Comparison of ENCODE assay signal across 1 cellular context in the genomic region with DNA sequence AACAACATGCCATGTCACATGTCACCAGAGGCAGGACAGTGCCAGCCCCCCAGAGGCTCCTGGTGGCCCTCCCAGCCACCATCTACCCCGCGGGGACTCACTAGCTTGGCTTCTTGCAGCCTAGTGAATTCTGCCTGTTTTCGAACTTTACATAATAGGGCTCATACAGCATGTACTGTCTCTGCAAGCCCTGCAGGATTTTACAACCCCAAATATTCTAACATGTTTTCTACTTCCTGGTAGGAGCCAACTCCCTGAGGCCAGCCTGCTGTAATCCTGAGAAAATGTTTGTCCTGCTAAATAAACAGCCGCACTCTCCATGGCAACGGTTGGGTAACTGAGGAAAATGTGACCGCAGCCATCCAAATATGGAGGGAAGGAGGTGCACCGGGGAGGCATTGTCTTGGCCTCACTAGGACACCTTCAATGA.
TF ChIP-seq lines count a peak whose summit lies in the region.

No MANE protein-coding gene starts in this region.

TF ChIP-seq in HepG2, 621 proteins besides CTCF, POLR2A, EP300 and RAD21 (continued from another document and continues in another):
- TF ChIP-seq RFXAP (CRISPR knock-in tag; IDR thresholded peaks at IDR 0.05; ENCODE audit: borderline replicate concordance), result 0 out of 2 replicates have a peak, but pooled peaks have one; percentile 59
- no peak for TF ChIP-seq ZNF879 (CRISPR knock-in tag; IDR thresholded peaks at IDR 0.05)
- TF ChIP-seq TMF1 (CRISPR knock-in tag; IDR thresholded peaks at IDR 0.05; ENCODE audit: low read depth), result no peak
- TF ChIP-seq, protein P1, sequence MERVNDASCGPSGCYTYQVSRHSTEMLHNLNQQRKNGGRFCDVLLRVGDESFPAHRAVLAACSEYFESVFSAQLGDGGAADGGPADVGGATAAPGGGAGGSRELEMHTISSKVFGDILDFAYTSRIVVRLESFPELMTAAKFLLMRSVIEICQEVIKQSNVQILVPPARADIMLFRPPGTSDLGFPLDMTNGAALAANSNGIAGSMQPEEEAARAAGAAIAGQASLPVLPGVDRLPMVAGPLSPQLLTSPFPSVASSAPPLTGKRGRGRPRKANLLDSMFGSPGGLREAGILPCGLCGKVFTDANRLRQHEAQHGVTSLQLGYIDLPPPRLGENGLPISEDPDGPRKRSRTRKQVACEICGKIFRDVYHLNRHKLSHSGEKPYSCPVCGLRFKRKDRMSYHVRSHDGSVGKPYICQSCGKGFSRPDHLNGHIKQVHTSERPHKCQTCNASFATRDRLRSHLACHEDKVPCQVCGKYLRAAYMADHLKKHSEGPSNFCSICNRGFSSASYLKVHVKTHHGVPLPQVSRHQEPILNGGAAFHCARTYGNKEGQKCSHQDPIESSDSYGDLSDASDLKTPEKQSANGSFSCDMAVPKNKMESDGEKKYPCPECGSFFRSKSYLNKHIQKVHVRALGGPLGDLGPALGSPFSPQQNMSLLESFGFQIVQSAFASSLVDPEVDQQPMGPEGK (CRISPR knock-in tag; IDR thresholded peaks at IDR 0.05), result 0 out of 2 replicates have a peak, but pooled peaks have one; percentile 26
- peak; percentile 100 for TF ChIP-seq SAP130 (CRISPR knock-in tag; IDR thresholded peaks at IDR 0.05; ENCODE audit: low read depth)
- no peak for TF ChIP-seq ZNF674 (CRISPR knock-in tag; IDR thresholded peaks at IDR 0.05; ENCODE audit: low read depth)
- TF ChIP-seq PHF21A (CRISPR knock-in tag; IDR thresholded peaks at IDR 0.05), result no peak; the same call in 1 of the 2 replicates
- TF ChIP-seq ZBTB7B (CRISPR knock-in tag; IDR thresholded peaks at IDR 0.05), result no peak
- TF ChIP-seq, protein P2, sequence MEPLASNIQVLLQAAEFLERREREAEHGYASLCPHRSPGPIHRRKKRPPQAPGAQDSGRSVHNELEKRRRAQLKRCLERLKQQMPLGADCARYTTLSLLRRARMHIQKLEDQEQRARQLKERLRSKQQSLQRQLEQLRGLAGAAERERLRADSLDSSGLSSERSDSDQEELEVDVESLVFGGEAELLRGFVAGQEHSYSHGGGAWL (CRISPR knock-in tag; IDR thresholded peaks at IDR 0.05), result no peak
- no peak for TF ChIP-seq SMARCE1 (IDR thresholded peaks at IDR 0.05; ENCODE audit: borderline replicate concordance)
- no peak for TF ChIP-seq ZNF34 (CRISPR knock-in tag; IDR thresholded peaks at IDR 0.05; ENCODE audit: borderline replicate concordance)
- peak; percentile 27; the same call in 1 of the 2 replicates for TF ChIP-seq YEATS4 (CRISPR knock-in tag; IDR thresholded peaks at IDR 0.05; ENCODE audit: borderline replicate concordance)
- TF ChIP-seq LCORL (IDR thresholded peaks at IDR 0.05), result no peak; the same call in none of the 2 replicates
- peak; percentile 69 for TF ChIP-seq LCORL (CRISPR knock-in tag; IDR thresholded peaks at IDR 0.05)
- TF ChIP-seq ZNF556 (CRISPR knock-in tag; IDR thresholded peaks at IDR 0.05; ENCODE audit: borderline replicate concordance), result no peak; the same call in 1 of the 2 replicates
- TF ChIP-seq ZNF75D (CRISPR knock-in tag; IDR thresholded peaks at IDR 0.05; ENCODE audit: borderline replicate concordance), result no peak
- peak; percentile 100 for TF ChIP-seq ELF3 (CRISPR knock-in tag; IDR thresholded peaks at IDR 0.05)
- no peak for TF ChIP-seq DNMT3B (CRISPR knock-in tag; conservative IDR thresholded peaks at IDR 0.05)
- no peak for TF ChIP-seq SRY (CRISPR knock-in tag; IDR thresholded peaks at IDR 0.05)
- TF ChIP-seq TAF15 (IDR thresholded peaks at IDR 0.05; ENCODE audit: low read depth, low read length, poor library complexity, severe bottlenecking), result no peak
- TF ChIP-seq ZNF720 (CRISPR knock-in tag; IDR thresholded peaks at IDR 0.05), result no peak
- TF ChIP-seq PTBP1 (IDR thresholded peaks at IDR 0.05; ENCODE audit: low read depth, low read length, poor library complexity, severe bottlenecking), result no peak
- peak; percentile 98 for TF ChIP-seq SIN3A (IDR thresholded peaks at IDR 0.05; ENCODE audit: borderline replicate concordance, low read depth, low read length)
- no peak for TF ChIP-seq GTF2F1 (IDR thresholded peaks at IDR 0.05; ENCODE audit: low read length)
- TF ChIP-seq, protein P3, sequence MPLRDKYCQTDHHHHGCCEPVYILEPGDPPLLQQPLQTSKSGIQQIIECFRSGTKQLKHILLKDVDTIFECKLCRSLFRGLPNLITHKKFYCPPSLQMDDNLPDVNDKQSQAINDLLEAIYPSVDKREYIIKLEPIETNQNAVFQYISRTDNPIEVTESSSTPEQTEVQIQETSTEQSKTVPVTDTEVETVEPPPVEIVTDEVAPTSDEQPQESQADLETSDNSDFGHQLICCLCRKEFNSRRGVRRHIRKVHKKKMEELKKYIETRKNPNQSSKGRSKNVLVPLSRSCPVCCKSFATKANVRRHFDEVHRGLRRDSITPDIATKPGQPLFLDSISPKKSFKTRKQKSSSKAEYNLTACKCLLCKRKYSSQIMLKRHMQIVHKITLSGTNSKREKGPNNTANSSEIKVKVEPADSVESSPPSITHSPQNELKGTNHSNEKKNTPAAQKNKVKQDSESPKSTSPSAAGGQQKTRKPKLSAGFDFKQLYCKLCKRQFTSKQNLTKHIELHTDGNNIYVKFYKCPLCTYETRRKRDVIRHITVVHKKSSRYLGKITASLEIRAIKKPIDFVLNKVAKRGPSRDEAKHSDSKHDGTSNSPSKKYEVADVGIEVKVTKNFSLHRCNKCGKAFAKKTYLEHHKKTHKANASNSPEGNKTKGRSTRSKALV (CRISPR knock-in tag; IDR thresholded peaks at IDR 0.05), result 0 out of 2 replicates have a peak, but pooled peaks have one; percentile 45
- TF ChIP-seq MAFF (IDR thresholded peaks at IDR 0.05; ENCODE audit: low read depth, low read length), result peak; percentile 42
- no peak for TF ChIP-seq HNRNPK (IDR thresholded peaks at IDR 0.05; ENCODE audit: low read depth, low read length, poor library complexity, severe bottlenecking)
- TF ChIP-seq SALL2 (CRISPR knock-in tag; IDR thresholded peaks at IDR 0.05), result no peak
- TF ChIP-seq, protein P4, sequence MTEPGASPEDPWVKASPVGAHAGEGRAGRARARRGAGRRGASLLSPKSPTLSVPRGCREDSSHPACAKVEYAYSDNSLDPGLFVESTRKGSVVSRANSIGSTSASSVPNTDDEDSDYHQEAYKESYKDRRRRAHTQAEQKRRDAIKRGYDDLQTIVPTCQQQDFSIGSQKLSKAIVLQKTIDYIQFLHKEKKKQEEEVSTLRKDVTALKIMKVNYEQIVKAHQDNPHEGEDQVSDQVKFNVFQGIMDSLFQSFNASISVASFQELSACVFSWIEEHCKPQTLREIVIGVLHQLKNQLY (CRISPR knock-in tag; IDR thresholded peaks at IDR 0.05), result peak; percentile 38; the same call in 1 of the 2 replicates
- peak; percentile 82 for TF ChIP-seq TEAD3 (CRISPR knock-in tag; optimal IDR thresholded peaks at IDR 0.05; ENCODE audit: borderline replicate concordance)
- TF ChIP-seq KDM4B (CRISPR knock-in tag; IDR thresholded peaks at IDR 0.05), result no peak
- no peak for TF ChIP-seq MBNL3 (CRISPR knock-in tag; conservative IDR thresholded peaks at IDR 0.05)
- TF ChIP-seq, protein P5, sequence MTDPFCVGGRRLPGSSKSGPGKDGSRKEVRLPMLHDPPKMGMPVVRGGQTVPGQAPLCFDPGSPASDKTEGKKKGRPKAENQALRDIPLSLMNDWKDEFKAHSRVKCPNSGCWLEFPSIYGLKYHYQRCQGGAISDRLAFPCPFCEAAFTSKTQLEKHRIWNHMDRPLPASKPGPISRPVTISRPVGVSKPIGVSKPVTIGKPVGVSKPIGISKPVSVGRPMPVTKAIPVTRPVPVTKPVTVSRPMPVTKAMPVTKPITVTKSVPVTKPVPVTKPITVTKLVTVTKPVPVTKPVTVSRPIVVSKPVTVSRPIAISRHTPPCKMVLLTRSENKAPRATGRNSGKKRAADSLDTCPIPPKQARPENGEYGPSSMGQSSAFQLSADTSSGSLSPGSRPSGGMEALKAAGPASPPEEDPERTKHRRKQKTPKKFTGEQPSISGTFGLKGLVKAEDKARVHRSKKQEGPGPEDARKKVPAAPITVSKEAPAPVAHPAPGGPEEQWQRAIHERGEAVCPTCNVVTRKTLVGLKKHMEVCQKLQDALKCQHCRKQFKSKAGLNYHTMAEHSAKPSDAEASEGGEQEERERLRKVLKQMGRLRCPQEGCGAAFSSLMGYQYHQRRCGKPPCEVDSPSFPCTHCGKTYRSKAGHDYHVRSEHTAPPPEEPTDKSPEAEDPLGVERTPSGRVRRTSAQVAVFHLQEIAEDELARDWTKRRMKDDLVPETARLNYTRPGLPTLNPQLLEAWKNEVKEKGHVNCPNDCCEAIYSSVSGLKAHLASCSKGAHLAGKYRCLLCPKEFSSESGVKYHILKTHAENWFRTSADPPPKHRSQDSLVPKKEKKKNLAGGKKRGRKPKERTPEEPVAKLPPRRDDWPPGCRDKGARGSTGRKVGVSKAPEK (CRISPR knock-in tag; IDR thresholded peaks at IDR 0.05; ENCODE audit: borderline replicate concordance), result no peak
- TF ChIP-seq, protein P6, sequence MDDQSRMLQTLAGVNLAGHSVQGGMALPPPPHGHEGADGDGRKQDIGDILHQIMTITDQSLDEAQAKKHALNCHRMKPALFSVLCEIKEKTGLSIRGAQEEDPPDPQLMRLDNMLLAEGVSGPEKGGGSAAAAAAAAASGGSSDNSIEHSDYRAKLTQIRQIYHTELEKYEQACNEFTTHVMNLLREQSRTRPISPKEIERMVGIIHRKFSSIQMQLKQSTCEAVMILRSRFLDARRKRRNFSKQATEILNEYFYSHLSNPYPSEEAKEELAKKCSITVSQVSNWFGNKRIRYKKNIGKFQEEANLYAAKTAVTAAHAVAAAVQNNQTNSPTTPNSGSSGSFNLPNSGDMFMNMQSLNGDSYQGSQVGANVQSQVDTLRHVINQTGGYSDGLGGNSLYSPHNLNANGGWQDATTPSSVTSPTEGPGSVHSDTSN (CRISPR knock-in tag; IDR thresholded peaks at IDR 0.05; ENCODE audit: borderline replicate concordance), result no peak
- TF ChIP-seq, protein P7, sequence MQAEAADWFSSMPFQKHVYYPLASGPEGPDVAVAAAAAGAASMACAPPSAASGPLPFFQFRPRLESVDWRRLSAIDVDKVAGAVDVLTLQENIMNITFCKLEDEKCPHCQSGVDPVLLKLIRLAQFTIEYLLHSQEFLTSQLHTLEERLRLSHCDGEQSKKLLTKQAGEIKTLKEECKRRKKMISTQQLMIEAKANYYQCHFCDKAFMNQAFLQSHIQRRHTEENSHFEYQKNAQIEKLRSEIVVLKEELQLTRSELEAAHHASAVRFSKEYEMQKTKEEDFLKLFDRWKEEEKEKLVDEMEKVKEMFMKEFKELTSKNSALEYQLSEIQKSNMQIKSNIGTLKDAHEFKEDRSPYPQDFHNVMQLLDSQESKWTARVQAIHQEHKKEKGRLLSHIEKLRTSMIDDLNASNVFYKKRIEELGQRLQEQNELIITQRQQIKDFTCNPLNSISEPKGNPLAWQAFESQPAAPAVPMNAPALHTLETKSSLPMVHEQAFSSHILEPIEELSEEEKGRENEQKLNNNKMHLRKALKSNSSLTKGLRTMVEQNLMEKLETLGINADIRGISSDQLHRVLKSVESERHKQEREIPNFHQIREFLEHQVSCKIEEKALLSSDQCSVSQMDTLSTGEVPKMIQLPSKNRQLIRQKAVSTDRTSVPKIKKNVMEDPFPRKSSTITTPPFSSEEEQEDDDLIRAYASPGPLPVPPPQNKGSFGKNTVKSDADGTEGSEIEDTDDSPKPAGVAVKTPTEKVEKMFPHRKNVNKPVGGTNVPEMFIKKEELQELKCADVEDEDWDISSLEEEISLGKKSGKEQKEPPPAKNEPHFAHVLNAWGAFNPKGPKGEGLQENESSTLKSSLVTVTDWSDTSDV (CRISPR knock-in tag; IDR thresholded peaks at IDR 0.05), result no peak
- TF ChIP-seq CEBPB (IDR thresholded peaks at IDR 0.05; ENCODE audit: borderline replicate concordance, low read depth, low read length), result peak; percentile 95
- TF ChIP-seq, protein P8, sequence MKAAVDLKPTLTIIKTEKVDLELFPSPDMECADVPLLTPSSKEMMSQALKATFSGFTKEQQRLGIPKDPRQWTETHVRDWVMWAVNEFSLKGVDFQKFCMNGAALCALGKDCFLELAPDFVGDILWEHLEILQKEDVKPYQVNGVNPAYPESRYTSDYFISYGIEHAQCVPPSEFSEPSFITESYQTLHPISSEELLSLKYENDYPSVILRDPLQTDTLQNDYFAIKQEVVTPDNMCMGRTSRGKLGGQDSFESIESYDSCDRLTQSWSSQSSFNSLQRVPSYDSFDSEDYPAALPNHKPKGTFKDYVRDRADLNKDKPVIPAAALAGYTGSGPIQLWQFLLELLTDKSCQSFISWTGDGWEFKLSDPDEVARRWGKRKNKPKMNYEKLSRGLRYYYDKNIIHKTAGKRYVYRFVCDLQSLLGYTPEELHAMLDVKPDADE (CRISPR knock-in tag; IDR thresholded peaks at IDR 0.05), result no peak
- 0 out of 2 replicates have a peak, but pooled peaks have one; percentile 67 for TF ChIP-seq ZNF614 (CRISPR knock-in tag; IDR thresholded peaks at IDR 0.05; ENCODE audit: borderline replicate concordance)
- TF ChIP-seq ZFP90 (CRISPR knock-in tag; IDR thresholded peaks at IDR 0.05; ENCODE audit: borderline replicate concordance), result peak; percentile 63; the same call in 1 of the 2 replicates
- TF ChIP-seq AKAP8 (CRISPR knock-in tag; IDR thresholded peaks at IDR 0.05), result no peak
- no peak for TF ChIP-seq ZNF253 (CRISPR knock-in tag; IDR thresholded peaks at IDR 0.05; ENCODE audit: borderline replicate concordance)
- TF ChIP-seq KLF16 (CRISPR knock-in tag; IDR thresholded peaks at IDR 0.05), result peak in 1 of 2 experiments; percentile 77; a peak in 2 of 4 replicates
- TF ChIP-seq, protein P9, sequence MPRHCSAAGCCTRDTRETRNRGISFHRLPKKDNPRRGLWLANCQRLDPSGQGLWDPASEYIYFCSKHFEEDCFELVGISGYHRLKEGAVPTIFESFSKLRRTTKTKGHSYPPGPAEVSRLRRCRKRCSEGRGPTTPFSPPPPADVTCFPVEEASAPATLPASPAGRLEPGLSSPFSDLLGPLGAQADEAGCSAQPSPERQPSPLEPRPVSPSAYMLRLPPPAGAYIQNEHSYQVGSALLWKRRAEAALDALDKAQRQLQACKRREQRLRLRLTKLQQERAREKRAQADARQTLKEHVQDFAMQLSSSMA (CRISPR knock-in tag; IDR thresholded peaks at IDR 0.05), result no peak
- TF ChIP-seq GZF1 (CRISPR knock-in tag; IDR thresholded peaks at IDR 0.05), result no peak
- TF ChIP-seq, protein P10, sequence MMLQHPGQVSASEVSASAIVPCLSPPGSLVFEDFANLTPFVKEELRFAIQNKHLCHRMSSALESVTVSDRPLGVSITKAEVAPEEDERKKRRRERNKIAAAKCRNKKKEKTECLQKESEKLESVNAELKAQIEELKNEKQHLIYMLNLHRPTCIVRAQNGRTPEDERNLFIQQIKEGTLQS (CRISPR knock-in tag; IDR thresholded peaks at IDR 0.05), result no peak; the same call in 1 of the 2 replicates
- TF ChIP-seq SOX5 (CRISPR knock-in tag; IDR thresholded peaks at IDR 0.05; ENCODE audit: borderline replicate concordance), result peak; percentile 91
- TF ChIP-seq ETV6 (CRISPR knock-in tag; conservative IDR thresholded peaks at IDR 0.05), result no peak
- TF ChIP-seq, protein P11, sequence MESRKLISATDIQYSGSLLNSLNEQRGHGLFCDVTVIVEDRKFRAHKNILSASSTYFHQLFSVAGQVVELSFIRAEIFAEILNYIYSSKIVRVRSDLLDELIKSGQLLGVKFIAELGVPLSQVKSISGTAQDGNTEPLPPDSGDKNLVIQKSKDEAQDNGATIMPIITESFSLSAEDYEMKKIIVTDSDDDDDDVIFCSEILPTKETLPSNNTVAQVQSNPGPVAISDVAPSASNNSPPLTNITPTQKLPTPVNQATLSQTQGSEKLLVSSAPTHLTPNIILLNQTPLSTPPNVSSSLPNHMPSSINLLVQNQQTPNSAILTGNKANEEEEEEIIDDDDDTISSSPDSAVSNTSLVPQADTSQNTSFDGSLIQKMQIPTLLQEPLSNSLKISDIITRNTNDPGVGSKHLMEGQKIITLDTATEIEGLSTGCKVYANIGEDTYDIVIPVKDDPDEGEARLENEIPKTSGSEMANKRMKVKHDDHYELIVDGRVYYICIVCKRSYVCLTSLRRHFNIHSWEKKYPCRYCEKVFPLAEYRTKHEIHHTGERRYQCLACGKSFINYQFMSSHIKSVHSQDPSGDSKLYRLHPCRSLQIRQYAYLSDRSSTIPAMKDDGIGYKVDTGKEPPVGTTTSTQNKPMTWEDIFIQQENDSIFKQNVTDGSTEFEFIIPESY (CRISPR knock-in tag; IDR thresholded peaks at IDR 0.05), result 0 out of 2 replicates have a peak, but pooled peaks have one; percentile 27
- TF ChIP-seq KLF13 (CRISPR knock-in tag; IDR thresholded peaks at IDR 0.05), result no peak
